10 cellular contexts compared by ENCODE assay signal in genomic region chr16:50627419-50627818, GRCh38. TPM values are rescaled to one million over a fixed set of nuclear protein-coding genes. Genes with fewer than 3 reads are reported as not detected.
A peak's percentile ranks its signal among the peaks of the same experiment; 100 is the strongest.
DNase-seq lines count a peak whose midpoint lies in the region; ATAC-seq, FAIRE-seq and TF ChIP-seq lines count a peak whose summit lies in the region.
"Had no signal": no experiment of that assay in that cellular context is flagged by ENCODE, and none has a peak within 500 bp of the region (broad histone marks: within the 10 kb centered on the region; RNA-seq: fewer than 3 reads in every experiment).

No MANE protein-coding gene starts in this region.

- TF ChIP-seq CTCF in SK-N-SH (IDR thresholded peaks at IDR 0.05) = no peak
- peak; percentile 31 for TF ChIP-seq CTCF in epithelial cell of proximal tubule (conservative IDR thresholded peaks at IDR 0.05; ENCODE audit: low read depth, low read length)

- DNase-seq in SK-N-SH (peak; percentile 42), epithelial cell of proximal tubule (ENCODE audit: low read depth) (no peak), NCI-H146 treated with DMSO at 0.1 percent for 48 hours (lab: John Stamatoyannopoulos, UW; ENCODE audit: unreplicated experiment) (no peak), occipital lobe (lab: John Stamatoyannopoulos, UW) (no peak), H54 (ENCODE audit: insufficient read length, low spot score) (no peak)
- DNase-seq in activated CD4-positive, alpha-beta T cell treated with anti-CD3 and anti-CD28 coated beads, Interleukin-2, amount 10 ng/mL, durations not matched to agents 24 days and 14 days = peak; percentile 79

- intact Hi-C loops in activated CD4-positive, alpha-beta T cell treated with anti-CD3 and anti-CD28 coated beads, Interleukin-2, amount 10 ng/mL, durations not matched to agents 24 days and 14 days (cut with micrococcal nuclease) = no loop called here

- no peaks in the 10 kb centered on the region for H3K36me3 ChIP-seq in SK-N-SH (replicated peaks in 1 of 2; ENCODE audit: control insufficient read depth in 1 of 2, insufficient read depth in 2 of 2, low read length in 1 of 2)
- no peaks in the 10 kb centered on the region for H3K36me3 ChIP-seq in rectal smooth muscle tissue (ENCODE audit: control insufficient read depth, insufficient read depth, low read length)

- no peaks in the 10 kb centered on the region for H3K36me3 Mint-ChIP-seq in activated CD4-positive, alpha-beta T cell treated with anti-CD3 and anti-CD28 coated beads, Interleukin-2, amount 10 ng/mL, durations not matched to agents 24 days and 14 days (ENCODE audit: low read depth)

- H3K4me3 ChIP-seq in SK-N-SH (ENCODE audit: low read depth in 2 of 2, low read length in 1 of 2) (no peak overlapping the region), epithelial cell of proximal tubule (ENCODE audit: low read depth, low read length) (no peak overlapping the region), rectal smooth muscle tissue (ENCODE audit: low read length) (peak overlapping the region; percentile 16)

- TF ChIP-seq RAD21 in SK-N-SH (IDR thresholded peaks at IDR 0.05; ENCODE audit: low read length) = peak; percentile 32

- no peaks in the 10 kb centered on the region for H3K9me3 Mint-ChIP-seq in activated CD4-positive, alpha-beta T cell treated with anti-CD3 and anti-CD28 coated beads, Interleukin-2, amount 10 ng/mL, durations not matched to agents 24 days and 14 days

- CTCF ChIA-PET in SK-N-SH (lab: Yijun Ruan, JAX) = interaction anchor here (1.0 to 1.7 kb wide), 8 partner anchors 11 to 256 kb away, joined by 3 to 5 read pairs (median 3); no protein-coding TSS in a partner anchor

- H3K9ac ChIP-seq in SK-N-SH (no peak overlapping the region), rectal smooth muscle tissue (ENCODE audit: low read length) (no peak overlapping the region)

- POLR2A ChIA-PET in SK-N-SH (lab: Yijun Ruan, JAX) = interaction anchor here (0.5 to 0.7 kb wide), 2 partner anchors 23 to 874 kb away, joined by 3 to 5 read pairs; no protein-coding TSS in a partner anchor

- no peak overlapping the region for H2AFZ ChIP-seq in SK-N-SH (ENCODE audit: low read depth)

- TF ChIP-seq POLR2A in H54 (IDR thresholded peaks at IDR 0.05; ENCODE audit: low read depth, low read length) = no peak

- H3K4me1 Mint-ChIP-seq in activated CD4-positive, alpha-beta T cell treated with anti-CD3 and anti-CD28 coated beads, Interleukin-2, amount 10 ng/mL, durations not matched to agents 24 days and 14 days = peaks cover 20% of the 10 kb centered on the region

- H4K20me1 ChIP-seq in SK-N-SH (ENCODE audit: insufficient read depth) = no peaks in the 10 kb centered on the region

- FAIRE-seq in H54 (lab: Jason Lieb, UNC) = no peak

- no peaks in the 10 kb centered on the region for H3F3A ChIP-seq in SK-N-SH (replicated peaks; ENCODE audit: insufficient read depth)

- H3K27ac Mint-ChIP-seq in activated CD4-positive, alpha-beta T cell treated with anti-CD3 and anti-CD28 coated beads, Interleukin-2, amount 10 ng/mL, durations not matched to agents 24 days and 14 days = peak overlapping the region; percentile 64

- no peak for ATAC-seq in SK-N-SH treated with all-trans-retinoic acid at 6 μM for 48 hours

- peak overlapping the region; percentile 66 for H3K4me3 Mint-ChIP-seq in activated CD4-positive, alpha-beta T cell treated with anti-CD3 and anti-CD28 coated beads, Interleukin-2, amount 10 ng/mL, durations not matched to agents 24 days and 14 days

- 56% methylated on average over 10 of the region's 10 CpGs for WGBS in SK-N-SH (ENCODE audit: low lambda C conversion rate)

- no peaks in the 10 kb centered on the region for H3K27me3 Mint-ChIP-seq in activated CD4-positive, alpha-beta T cell treated with anti-CD3 and anti-CD28 coated beads, Interleukin-2, amount 10 ng/mL, durations not matched to agents 24 days and 14 days

- H3K4me2 ChIP-seq in SK-N-SH = no peak overlapping the region

- peaks cover 0 to 2% of the 10 kb centered on the region in 2 experiments; a peak in 1 of 4 replicates for H3K4me1 ChIP-seq in SK-N-SH (ENCODE audit: control insufficient read depth in 1 of 2, insufficient read depth in 2 of 2, low read depth in 1 of 2, low read length in 1 of 2)
- peaks cover 11% of the 10 kb centered on the region for H3K4me1 ChIP-seq in rectal smooth muscle tissue (ENCODE audit: control insufficient read depth, insufficient read depth, low read length)

- H3K79me2 ChIP-seq in SK-N-SH (ENCODE audit: insufficient read depth) = no peaks in the 10 kb centered on the region

- H3K9me3 ChIP-seq in SK-N-SH = no peaks in the 10 kb centered on the region

- H3K27me3 ChIP-seq in SK-N-SH (ENCODE audit: insufficient read depth) (no peaks in the 10 kb centered on the region), rectal smooth muscle tissue (ENCODE audit: control insufficient read depth, insufficient read depth, low read length) (no peaks in the 10 kb centered on the region)

- no peaks in the 10 kb centered on the region for H3K9me2 ChIP-seq in SK-N-SH

- no peak overlapping the region for H3K27ac ChIP-seq in SK-N-SH (ENCODE audit: low read depth in 2 of 2, low read length in 1 of 2)
- H3K27ac ChIP-seq in rectal smooth muscle tissue (ENCODE audit: low read depth, low read length) = peak overlapping the region; percentile 40
- H3K27ac ChIP-seq: C4-2B had no signal

- TF ChIP-seq EP300 in SK-N-SH (IDR thresholded peaks at IDR 0.05; ENCODE audit: borderline replicate concordance in 1 of 2, low read depth in 1 of 2, low read length in 1 of 2) = no peak

TF ChIP-seq in SK-N-SH, 30 proteins besides CTCF, POLR2A, EP300 and RAD21 (continues in another document):
- TF ChIP-seq PBX3 (IDR thresholded peaks at IDR 0.05) = no peak
- no peak for TF ChIP-seq RXRA (IDR thresholded peaks at IDR 0.05; ENCODE audit: borderline replicate concordance, low read depth)
- no peak for TF ChIP-seq FOXM1 (IDR thresholded peaks at IDR 0.05; ENCODE audit: low read depth)
- no peak for TF ChIP-seq FOSL2 (IDR thresholded peaks at IDR 0.05; ENCODE audit: borderline replicate concordance, low read depth)
- no peak for TF ChIP-seq MEF2A (IDR thresholded peaks at IDR 0.05; ENCODE audit: borderline replicate concordance, low read depth)
- no peak for TF ChIP-seq GABPA (IDR thresholded peaks at IDR 0.05; ENCODE audit: low read depth)
- no peak for TF ChIP-seq MXI1 (IDR thresholded peaks at IDR 0.05; ENCODE audit: low read depth, low read length)
- TF ChIP-seq TAF1 (IDR thresholded peaks at IDR 0.05; ENCODE audit: borderline replicate concordance, low read depth, low read length) = no peak
- TF ChIP-seq ELF1 (IDR thresholded peaks at IDR 0.05) = no peak
- no peak for TF ChIP-seq CHD2 (IDR thresholded peaks at IDR 0.05; ENCODE audit: low read length, partially characterized antibody)

TF ChIP-seq in SK-N-SH treated with all-trans-retinoic acid at 6 μM for 48 hours, 23 proteins besides CTCF, POLR2A, EP300 and RAD21:
- TF ChIP-seq ARNTL (CRISPR knock-in tag; IDR thresholded peaks at IDR 0.05; ENCODE audit: borderline replicate concordance, low read depth) (no peak), ZNF8 (CRISPR knock-in tag; IDR thresholded peaks at IDR 0.05) (no peak), SNAI2 (CRISPR knock-in tag; IDR thresholded peaks at IDR 0.05) (no peak)
- TF ChIP-seq, protein P1, sequence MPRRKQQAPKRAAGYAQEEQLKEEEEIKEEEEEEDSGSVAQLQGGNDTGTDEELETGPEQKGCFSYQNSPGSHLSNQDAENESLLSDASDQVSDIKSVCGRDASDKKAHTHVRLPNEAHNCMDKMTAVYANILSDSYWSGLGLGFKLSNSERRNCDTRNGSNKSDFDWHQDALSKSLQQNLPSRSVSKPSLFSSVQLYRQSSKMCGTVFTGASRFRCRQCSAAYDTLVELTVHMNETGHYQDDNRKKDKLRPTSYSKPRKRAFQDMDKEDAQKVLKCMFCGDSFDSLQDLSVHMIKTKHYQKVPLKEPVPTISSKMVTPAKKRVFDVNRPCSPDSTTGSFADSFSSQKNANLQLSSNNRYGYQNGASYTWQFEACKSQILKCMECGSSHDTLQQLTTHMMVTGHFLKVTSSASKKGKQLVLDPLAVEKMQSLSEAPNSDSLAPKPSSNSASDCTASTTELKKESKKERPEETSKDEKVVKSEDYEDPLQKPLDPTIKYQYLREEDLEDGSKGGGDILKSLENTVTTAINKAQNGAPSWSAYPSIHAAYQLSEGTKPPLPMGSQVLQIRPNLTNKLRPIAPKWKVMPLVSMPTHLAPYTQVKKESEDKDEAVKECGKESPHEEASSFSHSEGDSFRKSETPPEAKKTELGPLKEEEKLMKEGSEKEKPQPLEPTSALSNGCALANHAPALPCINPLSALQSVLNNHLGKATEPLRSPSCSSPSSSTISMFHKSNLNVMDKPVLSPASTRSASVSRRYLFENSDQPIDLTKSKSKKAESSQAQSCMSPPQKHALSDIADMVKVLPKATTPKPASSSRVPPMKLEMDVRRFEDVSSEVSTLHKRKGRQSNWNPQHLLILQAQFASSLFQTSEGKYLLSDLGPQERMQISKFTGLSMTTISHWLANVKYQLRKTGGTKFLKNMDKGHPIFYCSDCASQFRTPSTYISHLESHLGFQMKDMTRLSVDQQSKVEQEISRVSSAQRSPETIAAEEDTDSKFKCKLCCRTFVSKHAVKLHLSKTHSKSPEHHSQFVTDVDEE (CRISPR knock-in tag; IDR thresholded peaks at IDR 0.05) = no peak
TF ChIP-seq in SK-N-SH treated with all-trans-retinoic acid at 6 μM for 48 hours: peak in this region for 0.

RNA-seq across cellular contexts. Expression of gene SNX20, which starts 53.7 kb away (rescaled TPM):
- polyA plus RNA-seq in SK-N-SH (2012; rRNA removed) = not detected in 2 replicates
- not detected in 2 replicates for polyA plus RNA-seq in SK-N-SH (2012; cell fraction: cytosol; rRNA removed)
- polyA plus RNA-seq in SK-N-SH (2012; cell fraction: nucleus; rRNA removed) = not detected in 2 replicates
- 33.3 and 34.9 TPM in 2 replicates for total RNA-seq in activated CD4-positive, alpha-beta T cell treated with anti-CD3 and anti-CD28 coated beads, Interleukin-2, amount 10 ng/mL, durations not matched to agents 24 days and 14 days
- total RNA-seq in epithelial cell of proximal tubule (not detected in 2 replicates), occipital lobe (0.16 TPM)
- total RNA-seq: pulmonary artery endothelial cell had no signal

Comparison
In these comparisons a context has a peak if more than half of its experiments do, and no peak if none do; other contexts are left out.
1. DNase-seq: peak in SK-N-SH (single experiment) and activated CD4-positive, alpha-beta T cell treated with anti-CD3 and anti-CD28 coated beads, Interleukin-2, amount 10 ng/mL, durations not matched to agents 24 days and 14 days (single experiment); none in epithelial cell of proximal tubule (single experiment), NCI-H146 treated with DMSO at 0.1 percent for 48 hours (single experiment), occipital lobe (single experiment) and H54 (single experiment).
2. RNA of gene SNX20, which starts 53.7 kb away (total RNA-seq): 33.3 to 34.9 TPM in activated CD4-positive, alpha-beta T cell treated with anti-CD3 and anti-CD28 coated beads, Interleukin-2, amount 10 ng/mL, durations not matched to agents 24 days and 14 days; 0.16 TPM in occipital lobe (single experiment) and not detected in epithelial cell of proximal tubule; every median in the first group is over 10 times any median in the second.